In genomic region chr1:182631-183030, GRCh38 we compare ENCODE assay signal across 8 cellular contexts.
A peak's percentile ranks its signal among the peaks of the same experiment; 100 is the strongest.
DNase-seq lines count a peak whose midpoint lies in the region; ATAC-seq and TF ChIP-seq lines count a peak whose summit lies in the region.
"Not testable (repeated sequence)": the region's sequence is repeated elsewhere in the genome, so short reads cannot be mapped to it uniquely, and the experiment has no call there.

No MANE protein-coding gene starts in this region.

- peak; percentile 0 for DNase-seq in IMR-90
- DNase-seq in SK-N-DZ (ENCODE audit: low spot score): peak; percentile 3
- DNase-seq in activated naive CD8-positive, alpha-beta T cell treated with anti-CD3 and anti-CD28 coated beads, Interleukin-2, amount 50 U/mL, for 24 hours: peak; percentile 0
- DNase-seq in right cardiac atrium: peak; percentile 7 to 9 (median 7)
- peak; percentile 3 for DNase-seq in lower lobe of right lung
- DNase-seq in sigmoid colon: peak; percentile 36
- peak; percentile 1 for DNase-seq in stimulated activated naive CD8-positive, alpha-beta T cell treated with anti-CD3 and anti-CD28 coated beads, Interleukin-15, Interleukin-2, amounts not matched to agents 100 U/mL and 50 U/mL, for 24 hours
- peak; percentile 15 for DNase-seq in type B pancreatic cell (ENCODE audit: extremely low spot score, unreplicated experiment)

- not testable (repeated sequence) for H2BK15ac ChIP-seq in IMR-90 (ENCODE audit: low read depth, low read length)

- H3K27me3 Mint-ChIP-seq in activated naive CD8-positive, alpha-beta T cell treated with anti-CD3 and anti-CD28 coated beads, Interleukin-2, amount 50 U/mL, for 24 hours; type B pancreatic cell: not testable (repeated sequence)

- not testable (repeated sequence) for H3K9me1 ChIP-seq in IMR-90 (ENCODE audit: insufficient read depth, low read length)

- BruUV-seq in IMR-90 (replicated peaks; lab: Mats Ljungman, UMichigan): not testable (repeated sequence)

- no CpG with 5 or more reads among the region's 7 CpGs for whole genome bisulfite sequencing in IMR-90 (ENCODE audit: extremely low coverage in 2 of 2, insufficient read length in 1 of 2), 2 experiments
- 94% methylated on average over 6 of the region's 7 CpGs for WGBS in right cardiac atrium
- 94 to 98% methylated on average over 6 of the region's 7 CpGs for WGBS in sigmoid colon, 2 donors

- H3K4me3 ChIP-seq in IMR-90 (ENCODE audit: insufficient read depth, low read depth, low read length); right cardiac atrium (ENCODE audit: low read length); lower lobe of right lung; sigmoid colon: not testable (repeated sequence)

- not testable (repeated sequence) for H3K4me2 ChIP-seq in IMR-90 (ENCODE audit: low read depth, low read length)

- not testable (repeated sequence) for H4K20me1 ChIP-seq in IMR-90 (ENCODE audit: insufficient read depth, low read length)

- TF ChIP-seq EP300 in sigmoid colon (IDR thresholded peaks at IDR 0.05): not testable (repeated sequence)

- H4K8ac ChIP-seq in IMR-90 (ENCODE audit: low read depth in 2 of 2, low read length in 2 of 2): not testable (repeated sequence)

- TF ChIP-seq CTCF in IMR-90 (conservative IDR thresholded peaks at IDR 0.05; ENCODE audit: low read depth, low read length); lower lobe of right lung (IDR thresholded peaks at IDR 0.05); sigmoid colon (IDR thresholded peaks at IDR 0.05); type B pancreatic cell (conservative IDR thresholded peaks at IDR 0.05): not testable (repeated sequence)

- not testable (repeated sequence) for H3K4me3 Mint-ChIP-seq in activated naive CD8-positive, alpha-beta T cell treated with anti-CD3 and anti-CD28 coated beads, Interleukin-2, amount 50 U/mL, for 24 hours; type B pancreatic cell

- H3K14ac ChIP-seq in IMR-90 (replicated peaks; ENCODE audit: low read depth, low read length): not testable (repeated sequence)

- not testable (repeated sequence) for H3K18ac ChIP-seq in IMR-90 (ENCODE audit: low read depth, low read length)

- TF ChIP-seq RAD21 in IMR-90 (IDR thresholded peaks at IDR 0.05; ENCODE audit: low read length): not testable (repeated sequence)

- not testable (repeated sequence) for H2AFZ ChIP-seq in IMR-90 (replicated peaks; ENCODE audit: low read length, poor library complexity)

- H2BK20ac ChIP-seq in IMR-90 (ENCODE audit: low read depth, low read length): not testable (repeated sequence)

- H3K9ac ChIP-seq in IMR-90 (ENCODE audit: low read depth, low read length): not testable (repeated sequence)

- intact Hi-C loops in IMR-90 (cut with micrococcal nuclease); right cardiac atrium (cut with DNase I); lower lobe of right lung (cut with DNase I); sigmoid colon (cut with DNase I): not testable (repeated sequence)

- not testable (repeated sequence) for ATAC-seq in IMR-90 (ENCODE audit: low read depth); activated naive CD8-positive, alpha-beta T cell treated with anti-CD3 and anti-CD28 coated beads, Interleukin-2, amount 50 U/mL, for 24 hours; right cardiac atrium; lower lobe of right lung; stimulated activated naive CD8-positive, alpha-beta T cell treated with anti-CD3 and anti-CD28 coated beads, Interleukin-15, Interleukin-2, amounts not matched to agents 100 U/mL and 50 U/mL, for 24 hours

- CTCF ChIA-PET in IMR-90 (lab: Yijun Ruan, JAX): not testable (repeated sequence)

- H4K5ac ChIP-seq in IMR-90 (ENCODE audit: low read depth, low read length): not testable (repeated sequence)

- not testable (repeated sequence) for H3K27ac Mint-ChIP-seq in activated naive CD8-positive, alpha-beta T cell treated with anti-CD3 and anti-CD28 coated beads, Interleukin-2, amount 50 U/mL, for 24 hours; type B pancreatic cell

- H3K23ac ChIP-seq in IMR-90 (ENCODE audit: low read depth, low read length): not testable (repeated sequence)

- H3K27me3 ChIP-seq in IMR-90 (ENCODE audit: control insufficient read depth, insufficient read depth, low read length); right cardiac atrium (ENCODE audit: control insufficient read depth, insufficient read depth); lower lobe of right lung (ENCODE audit: low read depth); sigmoid colon: not testable (repeated sequence)

- H3K9me3 ChIP-seq in IMR-90 (ENCODE audit: control insufficient read depth, insufficient read depth, low read length); right cardiac atrium (ENCODE audit: control insufficient read depth, low read length); lower lobe of right lung; sigmoid colon: not testable (repeated sequence)

- not testable (repeated sequence) for H2AK5ac ChIP-seq in IMR-90 (ENCODE audit: low read depth, low read length)

- H3K4me1 ChIP-seq in IMR-90 (ENCODE audit: control insufficient read depth, insufficient read depth, low read length); right cardiac atrium (ENCODE audit: control insufficient read depth, insufficient read depth, low read length); lower lobe of right lung; sigmoid colon: not testable (repeated sequence)

- H3K4me1 Mint-ChIP-seq in activated naive CD8-positive, alpha-beta T cell treated with anti-CD3 and anti-CD28 coated beads, Interleukin-2, amount 50 U/mL, for 24 hours; type B pancreatic cell (ENCODE audit: unreplicated experiment): not testable (repeated sequence)

- not testable (repeated sequence) for H3K4ac ChIP-seq in IMR-90 (ENCODE audit: low read depth, low read length)

- not testable (repeated sequence) for H2BK120ac ChIP-seq in IMR-90 (ENCODE audit: low read depth, low read length)

- not testable (repeated sequence) for H3K27ac ChIP-seq in IMR-90 (ENCODE audit: insufficient read depth, low read length); right cardiac atrium (ENCODE audit: low read length); lower lobe of right lung; sigmoid colon

- POLR2A ChIA-PET in IMR-90 (lab: Charles Lee; ENCODE audit: unreplicated experiment): not testable (repeated sequence)

- not testable (repeated sequence) for H3K36me3 ChIP-seq in IMR-90 (ENCODE audit: control insufficient read depth, insufficient read depth, low read length); lower lobe of right lung
- peaks cover 4 to 10% (median 8%) of the 10 kb centered on the region in 4 donors for H3K36me3 ChIP-seq in sigmoid colon

- H3K79me1 ChIP-seq in IMR-90 (ENCODE audit: low read depth in 1 of 2, low read length in 2 of 2): not testable (repeated sequence)

- TF ChIP-seq POLR2A in IMR-90 (IDR thresholded peaks at IDR 0.05; ENCODE audit: low read depth, low read length); sigmoid colon (IDR thresholded peaks at IDR 0.05): not testable (repeated sequence)

- not testable (repeated sequence) for H3K56ac ChIP-seq in IMR-90 (ENCODE audit: extremely low read depth, insufficient read depth, low read length)

- not testable (repeated sequence) for H3K36me3 Mint-ChIP-seq in activated naive CD8-positive, alpha-beta T cell treated with anti-CD3 and anti-CD28 coated beads, Interleukin-2, amount 50 U/mL, for 24 hours (ENCODE audit: low read depth); type B pancreatic cell

- not testable (repeated sequence) for H2BK5ac ChIP-seq in IMR-90 (ENCODE audit: low read depth, low read length, poor library complexity, severe bottlenecking)

- not testable (repeated sequence) for H4K91ac ChIP-seq in IMR-90 (ENCODE audit: insufficient read depth, low read depth, low read length)

- not testable (repeated sequence) for H2AK9ac ChIP-seq in IMR-90 (replicated peaks; ENCODE audit: low read depth, low read length, poor library complexity)

- in situ Hi-C loops in IMR-90 (cut with MboI; ENCODE audit: low sequenced_read_pairs): not testable (repeated sequence)

- H3K9me3 Mint-ChIP-seq in activated naive CD8-positive, alpha-beta T cell treated with anti-CD3 and anti-CD28 coated beads, Interleukin-2, amount 50 U/mL, for 24 hours; type B pancreatic cell: not testable (repeated sequence)

- dilution Hi-C loops in IMR-90 (cut with HindIII; ENCODE audit: low sequenced_read_pairs, unreplicated experiment): not testable (repeated sequence)
